In the genomic region with DNA sequence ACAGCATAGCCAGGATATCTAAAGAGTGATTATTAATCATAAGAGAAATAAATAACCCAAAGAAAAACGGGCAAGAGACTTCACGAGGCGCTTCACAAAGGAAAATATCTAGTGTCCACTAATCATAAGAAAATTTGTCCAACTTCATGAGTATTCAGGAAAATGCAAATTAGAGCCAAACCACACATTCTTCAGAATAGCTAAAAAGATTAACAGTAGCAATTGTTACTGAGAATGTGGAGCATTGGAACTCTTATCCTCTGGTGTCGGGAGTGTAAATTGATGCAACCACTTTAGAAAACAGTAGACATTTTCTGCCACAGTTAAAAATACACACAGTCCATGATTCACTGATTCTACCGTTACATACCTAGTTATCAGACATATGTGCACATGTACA, we compare ENCODE assay signal across 25 cellular contexts.
"Had no signal": no experiment of that assay in that cellular context is flagged by ENCODE, and none has a peak within 500 bp of the region (broad histone marks: within the 10 kb centered on the region; RNA-seq: fewer than 3 reads in every experiment).

No MANE protein-coding gene starts in this region.

- H3K27me3 Mint-ChIP-seq: activated CD4-positive, alpha-beta memory T cell treated with anti-CD3 and anti-CD28 coated beads for 36 hours; activated naive CD8-positive, alpha-beta T cell treated with anti-CD3 and anti-CD28 coated beads, Interleukin-2, amount 50 U/mL, for 24 hours; memory B cell; stimulated activated memory B cell treated with anti-CD40 and anti-IgM and Interleukin-4, amounts not matched to agents 10 μg/mL and 1 μg/mL and 100 μg/mL, for 72 hours had no signal

- FAIRE-seq: keratinocyte, small intestine, urothelium cell line had no signal

- H3K27ac Mint-ChIP-seq: activated CD4-positive, alpha-beta memory T cell treated with anti-CD3 and anti-CD28 coated beads for 36 hours; activated naive CD8-positive, alpha-beta T cell treated with anti-CD3 and anti-CD28 coated beads, Interleukin-2, amount 50 U/mL, for 24 hours; memory B cell; nephron; stimulated activated memory B cell treated with anti-CD40 and anti-IgM and Interleukin-4, amounts not matched to agents 10 μg/mL and 1 μg/mL and 100 μg/mL, for 72 hours had no signal

- H3K27me3 ChIP-seq: breast epithelium, esophagus muscularis mucosa, heart right ventricle, stomach, transverse colon had no signal

- H3K9me3 ChIP-seq: transverse colon had no signal

- DNase-seq: activated CD4-positive, alpha-beta memory T cell treated with anti-CD3 and anti-CD28 coated beads for 36 hours; activated CD4-positive, alpha-beta T cell treated with anti-CD3 and anti-CD28 coated beads for 48 hours; activated effector memory CD4-positive, alpha-beta T cell treated with Interleukin-2 at 50 U/mL for 16 hours; activated naive CD4-positive, alpha-beta T cell treated with anti-CD3 and anti-CD28 coated beads, Interleukin-2, amount 50 U/mL, for 16 hours; activated naive CD8-positive, alpha-beta T cell treated with anti-CD3 and anti-CD28 coated beads, Interleukin-2, amount 50 U/mL, for 24 hours; activated T-cell treated with anti-CD3 and anti-CD28 coated beads, Interleukin-2, amount 50 U/mL, for 48 hours; anterior cingulate cortex; foreskin fibroblast; heart right ventricle; left colon; nucleus accumbens; posterior cingulate gyrus; small intestine; stimulated activated CD4-positive, alpha-beta T cell treated with anti-CD3 and anti-CD28 coated beads, Interleukin-2, amount 100 ng/mL, for 24 hours; stomach; transverse colon had no signal

- H3K36me3 ChIP-seq: breast epithelium had no signal

- H3K4me1 Mint-ChIP-seq: activated naive CD8-positive, alpha-beta T cell treated with anti-CD3 and anti-CD28 coated beads, Interleukin-2, amount 50 U/mL, for 24 hours; nephron had no signal

- H3K4me3 Mint-ChIP-seq: activated CD4-positive, alpha-beta memory T cell treated with anti-CD3 and anti-CD28 coated beads for 36 hours; activated naive CD8-positive, alpha-beta T cell treated with anti-CD3 and anti-CD28 coated beads, Interleukin-2, amount 50 U/mL, for 24 hours; memory B cell; nephron; stimulated activated memory B cell treated with anti-CD40 and anti-IgM and Interleukin-4, amounts not matched to agents 10 μg/mL and 1 μg/mL and 100 μg/mL, for 72 hours had no signal

- H3K27ac ChIP-seq: breast epithelium, coronary artery, esophagus muscularis mucosa, heart right ventricle, stomach, transverse colon had no signal

- H3K4me3 ChIP-seq: breast epithelium, coronary artery, esophagus muscularis mucosa, heart right ventricle, stomach, transverse colon had no signal

- ATAC-seq: activated naive CD8-positive, alpha-beta T cell treated with anti-CD3 and anti-CD28 coated beads, Interleukin-2, amount 50 U/mL, for 24 hours; heart right ventricle; left colon; sciatic nerve; stimulated activated memory B cell treated with anti-CD40 and anti-IgM and Interleukin-4, amounts not matched to agents 10 μg/mL and 1 μg/mL and 100 μg/mL, for 72 hours had no signal

- H3K4me1 ChIP-seq: breast epithelium, esophagus muscularis mucosa, heart right ventricle, stomach, transverse colon had no signal
